Comparison of ENCODE assay signal across 1 cellular context in genomic region chr1:146144465-146144864, GRCh38.
TF ChIP-seq lines count a peak whose summit lies in the region.

Gene NBPF10 (minus strand): TSS chr1:146144804. CDS start chr1:146144769, 35 bp downstream.

TF ChIP-seq in HepG2, 621 proteins besides CTCF, POLR2A, EP300 and RAD21:
- TF ChIP-seq STAG1 (CRISPR knock-in tag; IDR thresholded peaks at IDR 0.05) = 0 out of 2 replicates have a peak, but pooled peaks have one; percentile 12
